Comparison of ENCODE assay signal across 18 cellular contexts in genomic region chr2:105836840-105837692, GRCh38.
DNase-seq lines count a peak whose midpoint lies in the region; ATAC-seq, FAIRE-seq and TF ChIP-seq lines count a peak whose summit lies in the region.
"Had no signal": no experiment of that assay in that cellular context is flagged by ENCODE, and none has a peak within 500 bp of the region (broad histone marks: within the 10 kb centered on the region; RNA-seq: fewer than 3 reads in every experiment).

No MANE protein-coding gene starts in this region.

- peaks cover 51% of the 10 kb centered on the region for H3K36me3 Mint-ChIP-seq in activated B cell treated with CpG ODN at 0.5 μM for 24 hours (ENCODE audit: low read depth)
- H3K36me3 Mint-ChIP-seq in stimulated activated naive CD8-positive, alpha-beta T cell treated with anti-CD3 and anti-CD28 coated beads, Interleukin-15, Interleukin-2, amounts not matched to agents 100 ng/mL and 50 ng/mL, for 24 hours (ENCODE audit: low read depth) = peaks cover 74% of the 10 kb centered on the region

- TF ChIP-seq CTCF in activated B cell treated with CpG ODN at 0.5 μM for 24 hours (IDR thresholded peaks at IDR 0.05) (no peak), K562 (IDR thresholded peaks at IDR 0.05 in 2 of 3, conservative IDR thresholded peaks at IDR 0.05 in 1 of 3; ENCODE audit: insufficient read depth in 2 of 3, low read depth in 1 of 3, low read length in 3 of 3) (no peak)

- peaks cover 0 to 6% of the 10 kb centered on the region in 2 experiments; a peak in 2 of 5 replicates for H3K4me1 ChIP-seq in K562 (replicated peaks in 1 of 2; ENCODE audit: control insufficient read depth in 2 of 2, insufficient read depth in 2 of 2, low read length in 2 of 2)

- peak overlapping the region; percentile 11 for H3K4me3 Mint-ChIP-seq in activated B cell treated with CpG ODN at 0.5 μM for 24 hours
- peak overlapping the region; percentile 66 for H3K4me3 Mint-ChIP-seq in stimulated activated naive CD8-positive, alpha-beta T cell treated with anti-CD3 and anti-CD28 coated beads, Interleukin-15, Interleukin-2, amounts not matched to agents 100 ng/mL and 50 ng/mL, for 24 hours

- H3K79me2 ChIP-seq in K562 (ENCODE audit: control insufficient read depth, insufficient read depth, low read length) = peaks cover 9% of the 10 kb centered on the region; the same call in 1 of the 3 replicates

- intact Hi-C loops in activated B cell treated with CpG ODN at 0.5 μM for 24 hours (cut with micrococcal nuclease) = no loop called here
- intact Hi-C loops in K562 (cut with micrococcal nuclease) = no loop called here

- H3K9ac ChIP-seq in K562 (ENCODE audit: insufficient read depth in 1 of 2, low read depth in 2 of 2, low read length in 2 of 2) = no peak overlapping the region

- no peaks in the 10 kb centered on the region for H3K27me3 Mint-ChIP-seq in activated B cell treated with CpG ODN at 0.5 μM for 24 hours
- H3K27me3 Mint-ChIP-seq in stimulated activated naive CD8-positive, alpha-beta T cell treated with anti-CD3 and anti-CD28 coated beads, Interleukin-15, Interleukin-2, amounts not matched to agents 100 ng/mL and 50 ng/mL, for 24 hours = no peaks in the 10 kb centered on the region

- H3K27ac ChIP-seq in K562 (ENCODE audit: extremely low read depth, low read depth, low read length) = no peak overlapping the region
- H3K27ac ChIP-seq: epithelial cell of prostate, neutrophil, right atrium auricular region had no signal

- H3K4me3 ChIP-seq in K562 = no peak overlapping the region
- H3K4me3 ChIP-seq: right atrium auricular region had no signal

- no TSS peak for BruUV-seq in K562 (replicated peaks; lab: Mats Ljungman, UMichigan)

- H3K27ac Mint-ChIP-seq in activated B cell treated with CpG ODN at 0.5 μM for 24 hours = peak overlapping the region; percentile 42
- peak overlapping the region; percentile 94 for H3K27ac Mint-ChIP-seq in stimulated activated naive CD8-positive, alpha-beta T cell treated with anti-CD3 and anti-CD28 coated beads, Interleukin-15, Interleukin-2, amounts not matched to agents 100 ng/mL and 50 ng/mL, for 24 hours

- TF ChIP-seq EP300 in K562 (IDR thresholded peaks at IDR 0.05; ENCODE audit: low read length) = no peak

- TF ChIP-seq POLR2A in K562 (conservative IDR thresholded peaks at IDR 0.05) = no peak

- 0 out of 2 replicates have a peak, but pooled peaks cover 3% of the 10 kb centered on the region for H3K9me3 ChIP-seq in K562 (replicated peaks; ENCODE audit: control insufficient read depth, insufficient read depth, low read depth, low read length)
- H3K9me3 ChIP-seq: neutrophil had no signal

- no peak overlapping the region for H3K4me2 ChIP-seq in K562 (ENCODE audit: insufficient read depth, low read length)

- H3K4me1 Mint-ChIP-seq in activated B cell treated with CpG ODN at 0.5 μM for 24 hours = peaks cover 77% of the 10 kb centered on the region
- peaks cover 95% of the 10 kb centered on the region for H3K4me1 Mint-ChIP-seq in stimulated activated naive CD8-positive, alpha-beta T cell treated with anti-CD3 and anti-CD28 coated beads, Interleukin-15, Interleukin-2, amounts not matched to agents 100 ng/mL and 50 ng/mL, for 24 hours (ENCODE audit: low read depth)

- no peak for TF ChIP-seq RAD21 in K562 (CRISPR knock-in tag; conservative IDR thresholded peaks at IDR 0.05 in 1 of 2, IDR thresholded peaks at IDR 0.05 in 1 of 2)

- CTCF ChIA-PET in activated B cell treated with CpG ODN at 0.5 μM for 24 hours (lab: Charles Lee) (no interaction called here), K562 (lab: Yijun Ruan, JAX; ENCODE audit: low intra/inter-chr PET ratio) (no interaction called here)

- WGBS in K562 (ENCODE audit: insufficient coverage, low coverage, missing lambda C conversion rate) = 20% methylated on average over 5 of the region's 5 CpGs

- in situ Hi-C loops in K562 (cut with MboI) = no loop called here

- POLR2A ChIA-PET in activated B cell treated with CpG ODN at 0.5 μM for 24 hours (lab: Charles Lee) = no interaction called here
- POLR2A ChIA-PET in K562 (lab: Yijun Ruan, JAX) = interaction anchor here (0.6 kb wide), 1 partner anchor 35 kb away, joined by 3 read pairs; no protein-coding TSS in a partner anchor

- no peaks in the 10 kb centered on the region for H3K27me3 ChIP-seq in K562 (ENCODE audit: control insufficient read depth in 2 of 2, insufficient read depth in 2 of 2, low read length in 2 of 2)
- H3K27me3 ChIP-seq: neutrophil, right atrium auricular region had no signal

- DNase-seq in stimulated activated CD4-positive, alpha-beta T cell treated with anti-CD3 and anti-CD28 coated beads, Interleukin-2, amount 100 ng/mL, for 24 hours = peak; percentile 41 to 50
- no peak for DNase-seq in stimulated activated CD4-positive, alpha-beta T cell treated with anti-CD3 and anti-CD28 coated beads, Interleukin-2, amount 100 ng/mL, for 48 hours
- DNase-seq in activated B cell treated with CpG ODN at 0.5 μM for 24 hours (no peak), K562 (ENCODE audit: extremely low read depth in 1 of 4, low spot score in 3 of 4) (no peak), iPS-NIHi7 (ENCODE audit: extremely low spot score) (no peak), DMS153 (lab: John Stamatoyannopoulos, UW) (no peak), GF-D8 (lab: John Stamatoyannopoulos, UW) (no peak)
- DNase-seq: KG1; mesenchymal stem cell; NCI-H1417; NK-92 treated with Interleukin-12 subunit alpha and Interleukin-12 subunit beta, amount 100 ng/mL, for 24 hours; Right ventricle myocardium superior had no signal

- no peak overlapping the region for H2AFZ ChIP-seq in K562 (ENCODE audit: low read depth, low read length)

- H3K9me3 Mint-ChIP-seq in activated B cell treated with CpG ODN at 0.5 μM for 24 hours = peaks cover 18% of the 10 kb centered on the region
- H3K9me3 Mint-ChIP-seq in stimulated activated naive CD8-positive, alpha-beta T cell treated with anti-CD3 and anti-CD28 coated beads, Interleukin-15, Interleukin-2, amounts not matched to agents 100 ng/mL and 50 ng/mL, for 24 hours = peaks cover 24% of the 10 kb centered on the region

- FAIRE-seq in K562 (lab: Jason Lieb, UNC) = no peak
- FAIRE-seq: H54, islet of Langerhans had no signal

- H4K20me1 ChIP-seq in K562 (replicated peaks; ENCODE audit: control insufficient read depth, insufficient read depth, low read length) = no peaks in the 10 kb centered on the region

- H3K36me3 ChIP-seq in K562 (ENCODE audit: control insufficient read depth, insufficient read depth, low read length) = no peaks in the 10 kb centered on the region
- H3K36me3 ChIP-seq: neutrophil, right atrium auricular region had no signal

- ATAC-seq in activated B cell treated with CpG ODN at 0.5 μM for 24 hours (ENCODE audit: low read depth) = no peak
- ATAC-seq in K562 = no peak

- no peaks in the 10 kb centered on the region for H3K9me1 ChIP-seq in K562 (ENCODE audit: control insufficient read depth, insufficient read depth, low read length)

TF ChIP-seq in K562, 482 proteins besides CTCF, POLR2A, EP300 and RAD21 (continues in another document):
- TF ChIP-seq ZBTB5 (IDR thresholded peaks at IDR 0.05) (no peak), TFE3 (CRISPR knock-in tag; IDR thresholded peaks at IDR 0.05) (peak; percentile 76), ATF1 (CRISPR knock-in tag; IDR thresholded peaks at IDR 0.05) (no peak), ATF1 (tag; IDR thresholded peaks at IDR 0.05) (peak; percentile 54; the same call in 1 of the 2 replicates)

Comparison
In these comparisons a context has a peak if more than half of its experiments do, and no peak if none do; other contexts are left out.
1. DNase-seq: peak in stimulated activated CD4-positive, alpha-beta T cell treated with anti-CD3 and anti-CD28 coated beads, Interleukin-2, amount 100 ng/mL, for 24 hours (2 of 2); none in stimulated activated CD4-positive, alpha-beta T cell treated with anti-CD3 and anti-CD28 coated beads, Interleukin-2, amount 100 ng/mL, for 48 hours (0 of 2), activated B cell treated with CpG ODN at 0.5 μM for 24 hours (single experiment), K562 (0 of 4), iPS-NIHi7 (single experiment), DMS153 (single experiment) and GF-D8 (single experiment).